8 cellular contexts compared by ENCODE assay signal in the genomic region with DNA sequence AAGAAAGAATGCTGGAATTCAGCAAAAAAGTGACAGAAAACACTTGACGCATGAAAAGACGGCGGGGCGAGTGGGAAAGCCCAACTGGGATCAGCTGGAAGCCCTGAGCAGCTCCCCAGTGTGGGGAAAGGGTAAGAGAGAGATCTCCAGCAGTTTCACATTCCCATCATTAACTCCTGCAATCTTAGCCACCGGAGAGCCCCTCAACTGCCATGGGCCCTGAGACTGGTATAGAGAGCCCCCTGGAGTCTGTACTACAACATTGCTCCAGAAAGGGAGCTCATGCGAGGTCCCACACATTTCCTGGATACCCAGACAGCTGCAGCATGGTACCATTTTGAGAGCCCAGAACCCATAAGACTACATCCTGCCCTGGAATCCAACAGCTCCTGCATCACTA. TPM values are rescaled to one million over a fixed set of nuclear protein-coding genes. Genes with fewer than 3 reads are reported as not detected.
DNase-seq lines count a peak whose midpoint lies in the region; ATAC-seq, FAIRE-seq and TF ChIP-seq lines count a peak whose summit lies in the region.

No MANE protein-coding gene starts in this region.

- no peaks in the 10 kb centered on the region for H3K9me3 ChIP-seq in CD4-positive, alpha-beta T cell (ENCODE audit: control insufficient read depth, low read length)

- no peaks in the 10 kb centered on the region for H3K36me3 Mint-ChIP-seq in CD4-positive, alpha-beta T cell (ENCODE audit: low read depth)

- FAIRE-seq in RCC 7860 (lab: Jason Lieb, UNC), result no peak

- POLR2A ChIA-PET in CD4-positive, alpha-beta T cell (lab: Charles Lee), result no interaction called here

- no peak overlapping the region for H3K27ac Mint-ChIP-seq in CD4-positive, alpha-beta T cell

- in situ Hi-C loops in ACHN (cut with HindIII; ENCODE audit: low pct_ligation_motif_present, low pct_unique_long_range_greater_than_20kb, low sequenced_read_pairs), result no loop called here

- no peaks in the 10 kb centered on the region for H3K9me3 Mint-ChIP-seq in CD4-positive, alpha-beta T cell

- H3K4me3 Mint-ChIP-seq in CD4-positive, alpha-beta T cell, result no peak overlapping the region

- no peak overlapping the region for H3K4me3 ChIP-seq in fibroblast of pulmonary artery (replicated peaks; ENCODE audit: low read depth, low read length)

- intact Hi-C loops in CD4-positive, alpha-beta T cell (cut with DNase I, micrococcal nuclease), result no loop called here
- intact Hi-C loops in sciatic nerve (cut with DNase I), result no loop called here

- ATAC-seq in CD4-positive, alpha-beta T cell (ENCODE audit: poor library complexity), result no peak
- no peak for ATAC-seq in sciatic nerve
- no peak for ATAC-seq in HG03457 (IDR thresholded peaks at IDR 0.05; ENCODE audit: unreplicated experiment)

- DNase-seq in ACHN (peak; percentile 8), GM20000 (ENCODE audit: low spot score) (peak; percentile 71), NCI-H82 treated with DMSO at 0.1 percent for 48 hours (lab: John Stamatoyannopoulos, UW; ENCODE audit: unreplicated experiment) (peak; percentile 0), fibroblast of pulmonary artery (ENCODE audit: low read depth) (peak; percentile 16), RCC 7860 (ENCODE audit: low spot score) (no peak), sciatic nerve (ENCODE audit: low spot score) (no peak)
- no peak for DNase-seq in CD4-positive, alpha-beta T cell

- CTCF ChIA-PET in CD4-positive, alpha-beta T cell (lab: Charles Lee), result no interaction called here

- TF ChIP-seq CTCF in GM20000 (IDR thresholded peaks at IDR 0.05; ENCODE audit: extremely low read depth, missing control alignments), result peak; percentile 17
- TF ChIP-seq CTCF in fibroblast of pulmonary artery (IDR thresholded peaks at IDR 0.05; ENCODE audit: low read length, missing control alignments), result peak; percentile 50
- TF ChIP-seq CTCF in CD4-positive, alpha-beta T cell (IDR thresholded peaks at IDR 0.05), result no peak

- H3K27me3 ChIP-seq in CD4-positive, alpha-beta T cell (ENCODE audit: control insufficient read depth, insufficient read depth, low read length), result peaks cover 13% of the 10 kb centered on the region

- H3K4me1 Mint-ChIP-seq in CD4-positive, alpha-beta T cell (ENCODE audit: low read depth), result no peaks in the 10 kb centered on the region

- peaks cover 67% of the 10 kb centered on the region for H3K27me3 Mint-ChIP-seq in CD4-positive, alpha-beta T cell

- H3K27ac ChIP-seq in CD4-positive, alpha-beta T cell (ENCODE audit: low read depth, low read length), result no peak overlapping the region

RNA-seq across cellular contexts. Expression of gene MRGPRX4, which starts 31.1 kb away (rescaled TPM):
- not detected for total RNA-seq in CD4-positive, alpha-beta T cell
- total RNA-seq in sciatic nerve, result not detected

RNA-seq across cellular contexts. Expression of gene SAA4, which starts 32.9 kb away (rescaled TPM):
- total RNA-seq in CD4-positive, alpha-beta T cell, result not detected
- total RNA-seq in sciatic nerve, result not detected

RNA-seq across cellular contexts. Expression of gene SAA2, which starts 44.7 kb away (rescaled TPM):
- under 1 TPM in 1 of 2 experiments, not detected in 1; 0.25 TPM for total RNA-seq in CD4-positive, alpha-beta T cell
- 2.6 TPM for total RNA-seq in sciatic nerve

Comparison
In these comparisons a context has a peak if more than half of its experiments do, and no peak if none do; other contexts are left out.
1. DNase-seq: peak in ACHN (single experiment), GM20000 (single experiment), NCI-H82 treated with DMSO at 0.1 percent for 48 hours (single experiment) and fibroblast of pulmonary artery (single experiment); none in CD4-positive, alpha-beta T cell (0 of 10), RCC 7860 (single experiment) and sciatic nerve (single experiment).